Comparison of ENCODE assay signal across 8 cellular contexts in the genomic region with DNA sequence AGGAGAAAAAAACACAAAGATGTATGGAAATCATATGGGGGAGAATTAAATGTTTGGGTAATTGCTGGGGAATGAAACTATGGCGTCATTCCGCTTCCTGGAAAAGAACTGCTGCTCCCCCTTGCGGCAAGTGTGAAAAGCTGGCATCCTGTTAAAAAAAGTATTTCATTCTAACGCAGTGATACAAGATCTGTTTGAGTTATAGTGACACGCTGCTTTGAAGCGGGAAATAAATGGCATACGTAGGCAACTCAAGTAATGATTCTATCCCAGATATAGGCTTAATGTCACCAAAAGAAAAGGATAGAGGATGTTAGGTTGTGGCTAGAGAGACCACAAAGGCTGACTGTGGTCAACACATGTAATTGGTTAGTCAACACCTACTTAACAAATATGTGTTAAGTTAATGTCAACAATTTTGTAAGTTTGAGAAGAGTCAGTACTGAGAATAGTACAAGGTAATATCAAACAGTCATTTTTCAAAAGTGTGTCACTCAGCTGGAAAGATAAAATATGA.
DNase-seq lines count a peak whose midpoint lies in the region; ATAC-seq, FAIRE-seq and TF ChIP-seq lines count a peak whose summit lies in the region.

No MANE protein-coding gene starts in this region.

- peak; percentile 39 for TF ChIP-seq CTCF in activated B cell treated with CpG ODN at 0.5 μM for 24 hours (IDR thresholded peaks at IDR 0.05)

- TF ChIP-seq POLR2A in H54 (IDR thresholded peaks at IDR 0.05; ENCODE audit: low read depth, low read length) = no peak

- peaks cover 4% of the 10 kb centered on the region for H3K27me3 ChIP-seq in effector memory CD4-positive, alpha-beta T cell (replicated peaks; ENCODE audit: control insufficient read depth, insufficient read depth, low read length, poor library complexity, severe bottlenecking)
- no peaks in the 10 kb centered on the region for H3K27me3 ChIP-seq in mesendoderm (ENCODE audit: insufficient read depth, low read length, poor library complexity)

- H3K4me1 Mint-ChIP-seq in activated B cell treated with CpG ODN at 0.5 μM for 24 hours = peaks cover 42% of the 10 kb centered on the region

- no peak overlapping the region for H3K27ac ChIP-seq in effector memory CD4-positive, alpha-beta T cell (ENCODE audit: insufficient read depth, low read length, poor library complexity, severe bottlenecking)
- no peak overlapping the region for H3K27ac ChIP-seq in mesendoderm (ENCODE audit: low read depth, low read length)

- no peak overlapping the region for H2BK15ac ChIP-seq in mesendoderm (replicated peaks; ENCODE audit: low read depth)

- POLR2A ChIA-PET in activated B cell treated with CpG ODN at 0.5 μM for 24 hours (lab: Charles Lee) = no interaction called here

- no CpG with 5 or more reads among the region's 7 CpGs for WGBS in mesendoderm (ENCODE audit: extremely low coverage, insufficient coverage, low lambda C conversion rate)

- H4K8ac ChIP-seq in mesendoderm (ENCODE audit: low read depth, low read length) = no peak overlapping the region

- H3K36me3 Mint-ChIP-seq in activated B cell treated with CpG ODN at 0.5 μM for 24 hours (ENCODE audit: low read depth) = no peaks in the 10 kb centered on the region

- H3K4me2 ChIP-seq in mesendoderm (ENCODE audit: low read length) = no peak overlapping the region

- no peak overlapping the region for H3K4me3 Mint-ChIP-seq in activated B cell treated with CpG ODN at 0.5 μM for 24 hours

- H3K18ac ChIP-seq in mesendoderm (ENCODE audit: low read length) = no peak overlapping the region

- no peaks in the 10 kb centered on the region for H3K36me3 ChIP-seq in effector memory CD4-positive, alpha-beta T cell (ENCODE audit: control insufficient read depth, insufficient read depth, low read length)
- no peaks in the 10 kb centered on the region for H3K36me3 ChIP-seq in mesendoderm (ENCODE audit: control insufficient read depth, insufficient read depth, low read length)

- peak; percentile 99 for FAIRE-seq in H54 (lab: Jason Lieb, UNC)

- H4K5ac ChIP-seq in mesendoderm (ENCODE audit: low read length) = no peak overlapping the region

- ATAC-seq in activated B cell treated with CpG ODN at 0.5 μM for 24 hours (ENCODE audit: low read depth) = no peak

- no peak overlapping the region for H2AK5ac ChIP-seq in mesendoderm (ENCODE audit: low read length)

- H3K4me1 ChIP-seq in effector memory CD4-positive, alpha-beta T cell (ENCODE audit: control insufficient read depth, insufficient read depth, low read length, poor library complexity, severe bottlenecking) = no peaks in the 10 kb centered on the region
- H3K4me1 ChIP-seq in mesendoderm (ENCODE audit: control insufficient read depth, low read depth, low read length) = no peaks in the 10 kb centered on the region

- no peak overlapping the region for H3K4ac ChIP-seq in mesendoderm (ENCODE audit: low read depth, low read length)

- no peak overlapping the region for H3K4me3 ChIP-seq in effector memory CD4-positive, alpha-beta T cell (ENCODE audit: insufficient read depth, low read depth, low read length, poor library complexity, severe bottlenecking)
- H3K4me3 ChIP-seq in mesendoderm (ENCODE audit: low read length) = no peak overlapping the region

- no peak overlapping the region for H3K56ac ChIP-seq in mesendoderm (ENCODE audit: low read length)

- CTCF ChIA-PET in activated B cell treated with CpG ODN at 0.5 μM for 24 hours (lab: Charles Lee) = interaction anchor here (1.1 to 3.5 kb wide), 6 partner anchors 14 to 984 kb away, joined by 3 to 24 read pairs (median 8); no protein-coding TSS in a partner anchor

- no peak overlapping the region for H3K9ac ChIP-seq in mesendoderm (ENCODE audit: low read length)

- no peak overlapping the region for H2BK120ac ChIP-seq in mesendoderm (ENCODE audit: low read depth, low read length)

- peak; percentile 85 for DNase-seq in DMS53 (lab: John Stamatoyannopoulos, UW)
- DNase-seq in H54 (ENCODE audit: insufficient read length, low spot score) = peak; percentile 27
- DNase-seq in NCI-H146 treated with DMSO at 0.1 percent for 48 hours (lab: John Stamatoyannopoulos, UW; ENCODE audit: unreplicated experiment) = peak; percentile 50
- no peak for DNase-seq in activated B cell treated with CpG ODN at 0.5 μM for 24 hours
- peak; percentile 0 to 11 (median 2) for DNase-seq in effector memory CD4-positive, alpha-beta T cell
- DNase-seq in mesendoderm = peak; percentile 77
- peak; percentile 4 to 17 for DNase-seq in stimulated activated CD8-positive, alpha-beta memory T cell treated with anti-CD3 and anti-CD28 coated beads, Interleukin-7, amount 100 ng/mL, for 4 hours (ENCODE audit: low read depth in 2 of 2)
- no peak for DNase-seq in NCI-H2227 treated with DMSO at 0.1 percent for 48 hours (lab: John Stamatoyannopoulos, UW)

- no peaks in the 10 kb centered on the region for H3K79me1 ChIP-seq in mesendoderm (ENCODE audit: low read length)

- H2BK5ac ChIP-seq in mesendoderm (ENCODE audit: low read length) = no peak overlapping the region

- H3K23ac ChIP-seq in mesendoderm (ENCODE audit: low read length) = no peak overlapping the region

- no peak overlapping the region for H3K27ac Mint-ChIP-seq in activated B cell treated with CpG ODN at 0.5 μM for 24 hours

- H3K79me2 ChIP-seq in mesendoderm (ENCODE audit: control insufficient read depth, insufficient read depth, low read length) = no peaks in the 10 kb centered on the region

- H3K9me3 ChIP-seq in effector memory CD4-positive, alpha-beta T cell (ENCODE audit: control insufficient read depth, low read length) = no peaks in the 10 kb centered on the region

- peaks cover under 1% of the 10 kb centered on the region for H3K9me3 Mint-ChIP-seq in activated B cell treated with CpG ODN at 0.5 μM for 24 hours

- intact Hi-C loops in activated B cell treated with CpG ODN at 0.5 μM for 24 hours (cut with micrococcal nuclease) = loop anchor here (1.0 to 10.0 kb wide), 4 partner anchors 166 to 984 kb away; no protein-coding TSS in a partner anchor

- peaks cover 3% of the 10 kb centered on the region for H3K27me3 Mint-ChIP-seq in activated B cell treated with CpG ODN at 0.5 μM for 24 hours

Comparison
In these comparisons a context has a peak if more than half of its experiments do, and no peak if none do; other contexts are left out.
1. DNase-seq: peak in DMS53 (single experiment), H54 (single experiment), NCI-H146 treated with DMSO at 0.1 percent for 48 hours (single experiment), effector memory CD4-positive, alpha-beta T cell (3 of 3), mesendoderm (single experiment) and stimulated activated CD8-positive, alpha-beta memory T cell treated with anti-CD3 and anti-CD28 coated beads, Interleukin-7, amount 100 ng/mL, for 4 hours (2 of 2); none in activated B cell treated with CpG ODN at 0.5 μM for 24 hours (single experiment) and NCI-H2227 treated with DMSO at 0.1 percent for 48 hours (single experiment).